ENCODE assay signal across 23 cellular contexts in genomic region chr9:72914750-72915149, GRCh38.
"Had no signal": no experiment of that assay in that cellular context is flagged by ENCODE, and none has a peak within 500 bp of the region (broad histone marks: within the 10 kb centered on the region; RNA-seq: fewer than 3 reads in every experiment).

No MANE protein-coding gene starts in this region.

- H3K4me1 ChIP-seq: esophagus squamous epithelium, gastrocnemius medialis had no signal

- ATAC-seq: esophagus mucosa, gastrocnemius medialis, heart right ventricle, left cardiac atrium, left lung, left ventricle myocardium superior, lower lobe of right lung, mucosa of descending colon had no signal

- DNase-seq: dermis blood vessel endothelial cell; dorsolateral prefrontal cortex; effector CD4-positive, alpha-beta T cell; effector memory CD4-positive, alpha-beta T cell; erythroblast; esophagus squamous epithelium; foreskin fibroblast; gastrocnemius medialis; glutamatergic neuron; head of caudate nucleus; heart right ventricle; hippocampal formation; left cardiac atrium; left lung; left ventricle myocardium superior; lower lobe of right lung; mesenchymal stem cell; mucosa of descending colon; naive B cell had no signal

- H3K27me3 ChIP-seq: esophagus squamous epithelium, gastrocnemius medialis, heart right ventricle, left lung had no signal

- H3K27ac ChIP-seq: coronary artery, dorsolateral prefrontal cortex, epithelial cell of prostate, esophagus squamous epithelium, gastrocnemius medialis, heart right ventricle, left lung, lower lobe of right lung had no signal

- H3K4me3 ChIP-seq: coronary artery, dorsolateral prefrontal cortex, esophagus squamous epithelium, gastrocnemius medialis, heart right ventricle, left lung, lower lobe of right lung, mucosa of descending colon had no signal

- FAIRE-seq: keratinocyte had no signal

- H3K9me3 ChIP-seq: esophagus squamous epithelium, gastrocnemius medialis, heart right ventricle, left lung, lower lobe of right lung, mucosa of descending colon had no signal

- H3K36me3 ChIP-seq: gastrocnemius medialis had no signal
